In genomic region chr12:111367661-111368221, GRCh38 we compare ENCODE assay signal across 8 cellular contexts. TPM values are rescaled to one million over a fixed set of nuclear protein-coding genes. Genes with fewer than 3 reads are reported as not detected.
A peak's percentile ranks its signal among the peaks of the same experiment; 100 is the strongest.
DNase-seq lines count a peak whose midpoint lies in the region; ATAC-seq and TF ChIP-seq lines count a peak whose summit lies in the region.

No MANE protein-coding gene starts in this region.

- H3K4me1 ChIP-seq in left ventricle myocardium inferior = peaks cover 67% of the 10 kb centered on the region

- intact Hi-C loops in left ventricle myocardium inferior (cut with micrococcal nuclease) = no loop called here

- no peaks in the 10 kb centered on the region for H3K9me3 ChIP-seq in WERI-Rb-1 (ENCODE audit: severe bottlenecking)
- H3K9me3 ChIP-seq in left ventricle myocardium inferior (replicated peaks) = no peaks in the 10 kb centered on the region

- DNase-seq in ELR (ENCODE audit: low read depth) = peak; percentile 51
- DNase-seq in WERI-Rb-1 = no peak
- DNase-seq in left ventricle myocardium inferior = no peak
- DNase-seq in renal cortical epithelial cell (ENCODE audit: low read depth) = peak; percentile 46
- no peak for DNase-seq in GM13977 (ENCODE audit: low spot score)
- DNase-seq in GOT3 (lab: John Stamatoyannopoulos, UW) = no peak
- no peak for DNase-seq in central memory CD4-positive, alpha-beta T cell

- ATAC-seq in GM18907 (IDR thresholded peaks at IDR 0.05; ENCODE audit: unreplicated experiment) = no peak

- TF ChIP-seq CTCF in WERI-Rb-1 (IDR thresholded peaks at IDR 0.05; ENCODE audit: low read depth, low read length) (no peak), left ventricle myocardium inferior (IDR thresholded peaks at IDR 0.05; ENCODE audit: borderline replicate concordance) (no peak), GM13977 (IDR thresholded peaks at IDR 0.05; ENCODE audit: extremely low read depth, insufficient read depth, missing control alignments) (no peak)

- H3K27ac ChIP-seq in WERI-Rb-1 (no peak overlapping the region), left ventricle myocardium inferior (replicated peaks) (peak overlapping the region; percentile 88)

- in situ Hi-C loops in GM13977 (cut with MboI; ENCODE audit: low pct_unique_long_range_greater_than_20kb, low sequenced_read_pairs, unreplicated experiment) = no loop called here

- H3K27me3 ChIP-seq in WERI-Rb-1 (ENCODE audit: insufficient read depth, low read depth, severe bottlenecking) (no peaks in the 10 kb centered on the region), left ventricle myocardium inferior (ENCODE audit: low read depth) (no peaks in the 10 kb centered on the region)

- peak overlapping the region; percentile 80 for H3K4me3 ChIP-seq in WERI-Rb-1 (ENCODE audit: low read depth, low read length)
- peak overlapping the region; percentile 82 for H3K4me3 ChIP-seq in left ventricle myocardium inferior

- H3K36me3 ChIP-seq in WERI-Rb-1 (peaks cover 14% of the 10 kb centered on the region), left ventricle myocardium inferior (peaks cover 21% of the 10 kb centered on the region)

RNA-seq across cellular contexts. Expression of gene PHETA1, which starts 1.2 kb away (rescaled TPM):
- total RNA-seq in left ventricle myocardium inferior = 29.8 TPM
- 13.5 and 15.1 TPM in 2 replicates for total RNA-seq in renal cortical epithelial cell

RNA-seq across cellular contexts. Expression of gene SH2B3, which starts 38.0 kb away (rescaled TPM):
- total RNA-seq in left ventricle myocardium inferior (50.5 TPM), renal cortical epithelial cell (14.5 and 20.8 TPM in 2 replicates)

Comparison
In these comparisons a context has a peak if more than half of its experiments do, and no peak if none do; other contexts are left out.
1. DNase-seq: peak in ELR (single experiment) and renal cortical epithelial cell (single experiment); none in WERI-Rb-1 (single experiment), left ventricle myocardium inferior (single experiment), GM13977 (single experiment), GOT3 (single experiment) and central memory CD4-positive, alpha-beta T cell (single experiment).